ENCODE assay signal across 10 cellular contexts in the genomic region with DNA sequence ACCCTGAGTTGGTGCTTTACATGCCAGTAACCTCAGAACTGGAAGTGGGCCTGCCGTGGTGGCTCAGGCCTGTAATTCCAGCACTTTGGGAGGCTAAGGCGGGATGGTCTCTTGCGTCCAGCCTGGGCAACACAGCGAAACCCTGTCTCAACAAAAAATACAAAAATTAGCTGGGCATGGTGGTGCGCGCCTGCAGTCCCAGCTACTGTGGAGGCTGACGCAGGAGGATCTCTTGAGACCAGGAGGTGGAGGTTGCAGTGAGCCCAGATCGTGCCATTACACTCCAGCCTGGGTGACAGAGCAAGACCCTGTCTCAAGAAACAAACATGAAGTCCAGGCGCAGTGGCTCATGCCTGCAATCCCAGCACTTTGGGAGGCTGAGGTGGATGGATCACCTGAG. TPM values are rescaled to one million over a fixed set of nuclear protein-coding genes. Genes with fewer than 3 reads are reported as not detected.
A peak's percentile ranks its signal among the peaks of the same experiment; 100 is the strongest.
DNase-seq lines count a peak whose midpoint lies in the region; ATAC-seq, FAIRE-seq and TF ChIP-seq lines count a peak whose summit lies in the region.
"Not testable (repeated sequence)": the region's sequence is repeated elsewhere in the genome, so short reads cannot be mapped to it uniquely, and the experiment has no call there.
"Had no signal": no experiment of that assay in that cellular context is flagged by ENCODE, and none has a peak within 500 bp of the region (broad histone marks: within the 10 kb centered on the region; RNA-seq: fewer than 3 reads in every experiment).

No MANE protein-coding gene starts in this region.

- H2AFZ ChIP-seq in Karpas-422 (ENCODE audit: low read length); HepG2 (ENCODE audit: low read length): not testable (repeated sequence)

- CTCF ChIA-PET in HepG2 (lab: Yijun Ruan, JAX; ENCODE audit: low intra/inter-chr PET ratio, low total read pairs), result not testable (repeated sequence)

- FAIRE-seq in HepG2 (lab: Jason Lieb, UNC), result not testable (repeated sequence)

- peaks cover 33% of the 10 kb centered on the region for H3K36me3 ChIP-seq in CD4-positive, CD25-positive, alpha-beta regulatory T cell (ENCODE audit: control insufficient read depth, insufficient read depth, low read length)
- peaks cover 16% of the 10 kb centered on the region; the same call in 1 of the 2 replicates for H3K36me3 ChIP-seq in Karpas-422 (ENCODE audit: insufficient read depth, low read length)
- peaks cover 7 to 12% of the 10 kb centered on the region in 2 experiments; a peak in 3 of 5 replicates for H3K36me3 ChIP-seq in HepG2 (replicated peaks in 1 of 2; ENCODE audit: control insufficient read depth in 1 of 2, insufficient read depth in 2 of 2, low read length in 2 of 2)

- peaks cover 13% of the 10 kb centered on the region; the same call in 1 of the 2 replicates for H4K20me1 ChIP-seq in Karpas-422 (ENCODE audit: insufficient read depth, low read depth, low read length)
- not testable (repeated sequence) for H4K20me1 ChIP-seq in HepG2 (ENCODE audit: insufficient read depth, low read length)

- BruUV-seq in HepG2 (replicated peaks; lab: Mats Ljungman, UMichigan), result not testable (repeated sequence)

- H3K27ac Mint-ChIP-seq in CD4-positive, CD25-positive, alpha-beta regulatory T cell, result peak overlapping the region; percentile 94 to 98 (median 95)
- peak overlapping the region; percentile 86 for H3K27ac Mint-ChIP-seq in activated CD4-positive, alpha-beta T cell treated with anti-CD3 and anti-CD28 coated beads, Interleukin-2, amount 10 ng/mL, durations not matched to agents 24 days and 14 days
- peak overlapping the region; percentile 96 for H3K27ac Mint-ChIP-seq in activated naive CD8-positive, alpha-beta T cell treated with anti-CD3 and anti-CD28 coated beads for 36 hours

- peak overlapping the region; percentile 93 for H3K4me3 ChIP-seq in CD4-positive, CD25-positive, alpha-beta regulatory T cell (ENCODE audit: low read depth, low read length)
- peak overlapping the region; percentile 93 for H3K4me3 ChIP-seq in Karpas-422 (ENCODE audit: low read length)
- H3K4me3 ChIP-seq in HepG2 (replicated peaks in 1 of 3; ENCODE audit: insufficient read depth in 1 of 3, low read depth in 2 of 3, low read length in 3 of 3), result peak overlapping the region in 1 of 3 experiments; percentile 57; a peak in 2 of 6 replicates
- H3K4me3 ChIP-seq in skin epidermis, result peak overlapping the region in 4 of 7 experiments; percentile 39 to 48 (median 42)

- peak overlapping the region; percentile 96 for H3K4me2 ChIP-seq in Karpas-422 (ENCODE audit: low read depth, low read length, poor library complexity, severe bottlenecking)
- H3K4me2 ChIP-seq in HepG2 (ENCODE audit: low read depth, low read length), result peak overlapping the region; percentile 69

- WGBS in HepG2 (ENCODE audit: low lambda C conversion rate), result 93% methylated on average over 5 of the region's 9 CpGs

- intact Hi-C loops in activated CD4-positive, alpha-beta T cell treated with anti-CD3 and anti-CD28 coated beads, Interleukin-2, amount 10 ng/mL, durations not matched to agents 24 days and 14 days (cut with micrococcal nuclease), result loop anchor here (1.0 to 5.0 kb wide), 4 partner anchors 61 to 404 kb away; a partner anchor contains a TSS
- intact Hi-C loops in HepG2 (cut with micrococcal nuclease; ENCODE audit: unreplicated experiment), result not testable (repeated sequence)

- H3K27me3 ChIP-seq in CD4-positive, CD25-positive, alpha-beta regulatory T cell (ENCODE audit: control insufficient read depth, insufficient read depth, low read length); Karpas-422 (ENCODE audit: low read length); HepG2 (ENCODE audit: control insufficient read depth in 1 of 2, insufficient read depth in 2 of 2, low read length in 2 of 2): not testable (repeated sequence)

- peaks cover 12 to 80% (median 33%) of the 10 kb centered on the region in 4 donors for H3K4me1 Mint-ChIP-seq in CD4-positive, CD25-positive, alpha-beta regulatory T cell
- peaks cover 51% of the 10 kb centered on the region for H3K4me1 Mint-ChIP-seq in activated CD4-positive, alpha-beta T cell treated with anti-CD3 and anti-CD28 coated beads, Interleukin-2, amount 10 ng/mL, durations not matched to agents 24 days and 14 days
- H3K4me1 Mint-ChIP-seq in activated naive CD8-positive, alpha-beta T cell treated with anti-CD3 and anti-CD28 coated beads for 36 hours, result peaks cover 49% of the 10 kb centered on the region

- in situ Hi-C loops in HepG2 (cut with HindIII; ENCODE audit: extremely low pct_ligation_motif_present, low pct_unique_long_range_greater_than_20kb), result loop anchor here (5.0 kb wide), 2 partner anchors 64 to 104 kb away; a partner anchor contains a TSS

- not testable (repeated sequence) for TF ChIP-seq EP300 in HepG2 (IDR thresholded peaks at IDR 0.05; ENCODE audit: low read depth in 2 of 2, low read length in 2 of 2); HepG2 (CRISPR knock-in tag; IDR thresholded peaks at IDR 0.05; ENCODE audit: borderline replicate concordance)

- not testable (repeated sequence) for H3K9me3 Mint-ChIP-seq in CD4-positive, CD25-positive, alpha-beta regulatory T cell; activated CD4-positive, alpha-beta T cell treated with anti-CD3 and anti-CD28 coated beads, Interleukin-2, amount 10 ng/mL, durations not matched to agents 24 days and 14 days; activated naive CD8-positive, alpha-beta T cell treated with anti-CD3 and anti-CD28 coated beads for 36 hours

- not testable (repeated sequence) for DNase-seq in CD4-positive, CD25-positive, alpha-beta regulatory T cell; Karpas-422; activated CD4-positive, alpha-beta T cell treated with anti-CD3 and anti-CD28 coated beads, Interleukin-2, amount 10 ng/mL, durations not matched to agents 24 days and 14 days; activated naive CD8-positive, alpha-beta T cell treated with anti-CD3 and anti-CD28 coated beads for 36 hours; HepG2 (ENCODE audit: low spot score)

- H3K9me3 ChIP-seq in CD4-positive, CD25-positive, alpha-beta regulatory T cell (ENCODE audit: control insufficient read depth in 2 of 2, low read length in 2 of 2); Karpas-422 (ENCODE audit: low read length); HepG2 (ENCODE audit: low read length): not testable (repeated sequence)

- H3K79me2 ChIP-seq in Karpas-422 (ENCODE audit: low read length) (peaks cover 31% of the 10 kb centered on the region), HepG2 (ENCODE audit: insufficient read depth, low read length) (peaks cover 14% of the 10 kb centered on the region)

- peaks cover 19% of the 10 kb centered on the region for H3K36me3 Mint-ChIP-seq in CD4-positive, CD25-positive, alpha-beta regulatory T cell
- peaks cover 45% of the 10 kb centered on the region for H3K36me3 Mint-ChIP-seq in activated CD4-positive, alpha-beta T cell treated with anti-CD3 and anti-CD28 coated beads, Interleukin-2, amount 10 ng/mL, durations not matched to agents 24 days and 14 days (ENCODE audit: low read depth)
- H3K36me3 Mint-ChIP-seq in activated naive CD8-positive, alpha-beta T cell treated with anti-CD3 and anti-CD28 coated beads for 36 hours, result peaks cover 45% of the 10 kb centered on the region

- H3K9me2 ChIP-seq in Karpas-422 (replicated peaks; ENCODE audit: insufficient read depth, low read length), result not testable (repeated sequence)

- TF ChIP-seq RAD21 in HepG2 (CRISPR knock-in tag; IDR thresholded peaks at IDR 0.05), result not testable (repeated sequence)

- peak overlapping the region; percentile 97 to 99 (median 98) for H3K4me3 Mint-ChIP-seq in CD4-positive, CD25-positive, alpha-beta regulatory T cell
- peak overlapping the region; percentile 90 for H3K4me3 Mint-ChIP-seq in activated CD4-positive, alpha-beta T cell treated with anti-CD3 and anti-CD28 coated beads, Interleukin-2, amount 10 ng/mL, durations not matched to agents 24 days and 14 days
- H3K4me3 Mint-ChIP-seq in activated naive CD8-positive, alpha-beta T cell treated with anti-CD3 and anti-CD28 coated beads for 36 hours, result peak overlapping the region; percentile 90

- POLR2A ChIA-PET in HepG2 (lab: Yijun Ruan, JAX), result interaction anchor here (1.1 to 6.2 kb wide), 6 partner anchors 11 to 80 kb away, joined by 4 to 81 read pairs (median 29); a partner anchor contains a TSS

- H3K27ac ChIP-seq in CD4-positive, CD25-positive, alpha-beta regulatory T cell (ENCODE audit: insufficient read depth, low read length, poor library complexity, severe bottlenecking), result peak overlapping the region; percentile 87
- H3K27ac ChIP-seq in Karpas-422 (ENCODE audit: low read length) (peak overlapping the region; percentile 92), skin epidermis (peak overlapping the region in 16 of 21 experiments; percentile 49 to 99 (median 95))
- not testable (repeated sequence) for H3K27ac ChIP-seq in HepG2 (ENCODE audit: extremely low read length, insufficient read depth, low read length)

- peak overlapping the region; percentile 97 for H3K9ac ChIP-seq in Karpas-422 (ENCODE audit: low read length)
- H3K9ac ChIP-seq in HepG2 (ENCODE audit: insufficient read depth, low read depth, low read length), result not testable (repeated sequence)

- not testable (repeated sequence) for H3K27me3 Mint-ChIP-seq in CD4-positive, CD25-positive, alpha-beta regulatory T cell; activated CD4-positive, alpha-beta T cell treated with anti-CD3 and anti-CD28 coated beads, Interleukin-2, amount 10 ng/mL, durations not matched to agents 24 days and 14 days; activated naive CD8-positive, alpha-beta T cell treated with anti-CD3 and anti-CD28 coated beads for 36 hours

- not testable (repeated sequence) for TF ChIP-seq POLR2A in HepG2 (IDR thresholded peaks at IDR 0.05; ENCODE audit: insufficient read depth in 1 of 2, low read depth in 2 of 2, low read length in 2 of 2)

- not testable (repeated sequence) for TF ChIP-seq CTCF in HepG2 (CRISPR knock-in tag; IDR thresholded peaks at IDR 0.05)

- peaks cover 86% of the 10 kb centered on the region for H3K4me1 ChIP-seq in CD4-positive, CD25-positive, alpha-beta regulatory T cell (ENCODE audit: control insufficient read depth, insufficient read depth, low read length, poor library complexity, severe bottlenecking)
- peaks cover 75% of the 10 kb centered on the region for H3K4me1 ChIP-seq in Karpas-422 (ENCODE audit: low read length)
- peaks cover 58% of the 10 kb centered on the region for H3K4me1 ChIP-seq in HepG2 (ENCODE audit: insufficient read depth, low read length)

- not testable (repeated sequence) for ATAC-seq in CD4-positive, CD25-positive, alpha-beta regulatory T cell (ENCODE audit: low read depth in 2 of 2); HepG2

RNA-seq across cellular contexts. Expression of a gene that starts 0.8 kb away (rescaled TPM):
- 312 TPM for total RNA-seq in CD4-positive, CD25-positive, alpha-beta regulatory T cell
- 100 to 1,000 TPM; 328 to 504 (median 378) TPM for polyA plus RNA-seq in CD4-positive, CD25-positive, alpha-beta regulatory T cell
- total RNA-seq in Karpas-422 (2014; rRNA removed; shearing (Covaris generic); ENCODE audit: low replicate concordance), result 52.4 and 122 TPM in 2 replicates
- total RNA-seq in activated CD4-positive, alpha-beta T cell treated with anti-CD3 and anti-CD28 coated beads, Interleukin-2, amount 10 ng/mL, durations not matched to agents 24 days and 14 days, result 115 and 119 TPM in 2 replicates
- total RNA-seq in activated naive CD8-positive, alpha-beta T cell treated with anti-CD3 and anti-CD28 coated beads for 36 hours, result 100 to 1,000 TPM; 117 to 121 TPM
- total RNA-seq in HepG2 (2016; rRNA removed; fragmentation: Illumina TruSeq; extraction: Trizol), result 0.81 and 1.0 TPM in 2 replicates
- total RNA-seq in HepG2 (2016; cell fraction: cytosol; rRNA removed; fragmentation: Illumina TruSeq; extraction: Trizol; ENCODE audit: low read depth), result 0.44 and 0.81 TPM in 2 replicates
- total RNA-seq in HepG2 (2016; cell fraction: insoluble cytoplasmic fraction; rRNA removed; fragmentation: Illumina TruSeq; extraction: Trizol), result 0.92 and 1.1 TPM in 2 replicates
- 0.45 and 0.59 TPM in 2 replicates for total RNA-seq in HepG2 (2016; cell fraction: membrane; rRNA removed; fragmentation: Illumina TruSeq; extraction: Trizol)
- 0.50 and 0.84 TPM in 2 replicates for total RNA-seq in HepG2 (2016; cell fraction: nucleus; rRNA removed; fragmentation: Illumina TruSeq; extraction: Trizol)
- polyA plus RNA-seq in HepG2 (2011; rRNA removed), result 1.8 and 2.8 TPM in 2 replicates
- polyA plus RNA-seq in HepG2 (2011; cell fraction: cytosol; rRNA removed), result 1.3 and 2.7 TPM in 2 replicates
- polyA plus RNA-seq in HepG2 (2011; cell fraction: nucleus; rRNA removed), result 26.5 and 39.6 TPM in 2 replicates
- polyA plus RNA-seq in HepG2 (2012), result 0.97 and 2.1 TPM in 2 replicates
- polyA plus RNA-seq in HepG2 (2016; cell fraction: cytosol; fragmentation: Illumina TruSeq; extraction: Trizol; ENCODE audit: low read depth), result 0.19 and 0.28 TPM in 2 replicates
- 0.60 and 1.1 TPM in 2 replicates for polyA plus RNA-seq in HepG2 (2016; cell fraction: insoluble cytoplasmic fraction; fragmentation: Illumina TruSeq; extraction: Trizol; ENCODE audit: low read depth)
- polyA plus RNA-seq in HepG2 (2016; cell fraction: membrane; fragmentation: Illumina TruSeq; extraction: Trizol; ENCODE audit: low read depth), result 0.57 and 0.73 TPM in 2 replicates
- 2.9 and 3.4 TPM in 2 replicates for polyA plus RNA-seq in HepG2 (2016; cell fraction: nucleus; fragmentation: Illumina TruSeq; extraction: Trizol; ENCODE audit: insufficient read depth, low read depth)
- 2.2 TPM in 1 of 2 replicates, not detected in the other for polyA minus RNA-seq in HepG2 (2011; rRNA and poly(A)+ RNA removed; ENCODE audit: low replicate concordance)
- 0.59 and 0.88 TPM in 2 replicates for polyA minus RNA-seq in HepG2 (2011; cell fraction: cytosol; rRNA and poly(A)+ RNA removed)
- polyA minus RNA-seq in HepG2 (2011; cell fraction: nucleus; rRNA and poly(A)+ RNA removed), result 2.3 and 3.4 TPM in 2 replicates
- total RNA-seq: cerebellum, Daoy, hepatocyte had no signal
- polyA plus RNA-seq: keratinocyte had no signal

RNA-seq across cellular contexts. Expression of a gene that starts 1.4 kb away (rescaled TPM):
- total RNA-seq in CD4-positive, CD25-positive, alpha-beta regulatory T cell, result 160 TPM
- polyA plus RNA-seq in CD4-positive, CD25-positive, alpha-beta regulatory T cell, result 100 to 1,000 TPM; 547 to 762 (median 622) TPM
- 218 and 332 TPM in 2 replicates for total RNA-seq in Karpas-422 (2014; rRNA removed; shearing (Covaris generic); ENCODE audit: low replicate concordance)
- 251 and 252 TPM in 2 replicates for total RNA-seq in activated CD4-positive, alpha-beta T cell treated with anti-CD3 and anti-CD28 coated beads, Interleukin-2, amount 10 ng/mL, durations not matched to agents 24 days and 14 days
- total RNA-seq in activated naive CD8-positive, alpha-beta T cell treated with anti-CD3 and anti-CD28 coated beads for 36 hours, result 100 to 1,000 TPM; 262 to 269 TPM
- total RNA-seq in HepG2 (2016; rRNA removed; fragmentation: Illumina TruSeq; extraction: Trizol), result 170 and 188 TPM in 2 replicates
- total RNA-seq in HepG2 (2016; cell fraction: cytosol; rRNA removed; fragmentation: Illumina TruSeq; extraction: Trizol; ENCODE audit: low read depth), result 49.0 and 62.5 TPM in 2 replicates
- total RNA-seq in HepG2 (2016; cell fraction: insoluble cytoplasmic fraction; rRNA removed; fragmentation: Illumina TruSeq; extraction: Trizol), result 171 and 181 TPM in 2 replicates
- total RNA-seq in HepG2 (2016; cell fraction: membrane; rRNA removed; fragmentation: Illumina TruSeq; extraction: Trizol), result 78.0 and 95.5 TPM in 2 replicates
- total RNA-seq in HepG2 (2016; cell fraction: nucleus; rRNA removed; fragmentation: Illumina TruSeq; extraction: Trizol), result 66.5 and 72.2 TPM in 2 replicates
- 149 and 173 TPM in 2 replicates for polyA plus RNA-seq in HepG2 (2011; rRNA removed)
- 212 and 274 TPM in 2 replicates for polyA plus RNA-seq in HepG2 (2011; cell fraction: cytosol; rRNA removed)
- polyA plus RNA-seq in HepG2 (2011; cell fraction: nucleus; rRNA removed), result 137 and 147 TPM in 2 replicates
- polyA plus RNA-seq in HepG2 (2012), result 91.5 and 93.8 TPM in 2 replicates
- 58.1 and 67.4 TPM in 2 replicates for polyA plus RNA-seq in HepG2 (2016; cell fraction: cytosol; fragmentation: Illumina TruSeq; extraction: Trizol; ENCODE audit: low read depth)
- polyA plus RNA-seq in HepG2 (2016; cell fraction: insoluble cytoplasmic fraction; fragmentation: Illumina TruSeq; extraction: Trizol; ENCODE audit: low read depth), result 192 and 207 TPM in 2 replicates
- 72.5 and 83.6 TPM in 2 replicates for polyA plus RNA-seq in HepG2 (2016; cell fraction: membrane; fragmentation: Illumina TruSeq; extraction: Trizol; ENCODE audit: low read depth)
- 110 and 123 TPM in 2 replicates for polyA plus RNA-seq in HepG2 (2016; cell fraction: nucleus; fragmentation: Illumina TruSeq; extraction: Trizol; ENCODE audit: insufficient read depth, low read depth)
- polyA minus RNA-seq in HepG2 (2011; rRNA and poly(A)+ RNA removed; ENCODE audit: low replicate concordance), result 209 and 295 TPM in 2 replicates
- 83.6 and 84.9 TPM in 2 replicates for polyA minus RNA-seq in HepG2 (2011; cell fraction: cytosol; rRNA and poly(A)+ RNA removed)
- polyA minus RNA-seq in HepG2 (2011; cell fraction: nucleus; rRNA and poly(A)+ RNA removed), result 31.7 and 34.7 TPM in 2 replicates

RNA-seq across cellular contexts. Expression of a gene that starts 11.3 kb away (rescaled TPM):
- total RNA-seq in CD4-positive, CD25-positive, alpha-beta regulatory T cell, result 27.5 TPM
- polyA plus RNA-seq in CD4-positive, CD25-positive, alpha-beta regulatory T cell, result 1 to 10 TPM; 3.5 to 6.7 (median 6.4) TPM
- total RNA-seq in Karpas-422 (2014; rRNA removed; shearing (Covaris generic); ENCODE audit: low replicate concordance), result 14.8 and 19.2 TPM in 2 replicates
- 31.6 and 34.3 TPM in 2 replicates for total RNA-seq in activated CD4-positive, alpha-beta T cell treated with anti-CD3 and anti-CD28 coated beads, Interleukin-2, amount 10 ng/mL, durations not matched to agents 24 days and 14 days
- total RNA-seq in activated naive CD8-positive, alpha-beta T cell treated with anti-CD3 and anti-CD28 coated beads for 36 hours, result 10 to 100 TPM; 31.2 to 33.7 TPM
- 6.1 and 10.1 TPM in 2 replicates for total RNA-seq in HepG2 (2016; rRNA removed; fragmentation: Illumina TruSeq; extraction: Trizol)
- 4.1 and 5.9 TPM in 2 replicates for total RNA-seq in HepG2 (2016; cell fraction: cytosol; rRNA removed; fragmentation: Illumina TruSeq; extraction: Trizol; ENCODE audit: low read depth)
- total RNA-seq in HepG2 (2016; cell fraction: insoluble cytoplasmic fraction; rRNA removed; fragmentation: Illumina TruSeq; extraction: Trizol), result 5.8 and 13.4 TPM in 2 replicates
- 4.4 and 5.5 TPM in 2 replicates for total RNA-seq in HepG2 (2016; cell fraction: membrane; rRNA removed; fragmentation: Illumina TruSeq; extraction: Trizol)
- 14.1 and 16.4 TPM in 2 replicates for total RNA-seq in HepG2 (2016; cell fraction: nucleus; rRNA removed; fragmentation: Illumina TruSeq; extraction: Trizol)
- 14.7 and 15.7 TPM in 2 replicates for polyA plus RNA-seq in HepG2 (2011; rRNA removed)
- polyA plus RNA-seq in HepG2 (2011; cell fraction: cytosol; rRNA removed), result 4.4 and 7.5 TPM in 2 replicates
- polyA plus RNA-seq in HepG2 (2011; cell fraction: nucleus; rRNA removed), result 60.6 and 87.4 TPM in 2 replicates
- 6.9 and 9.5 TPM in 2 replicates for polyA plus RNA-seq in HepG2 (2012)
- polyA plus RNA-seq in HepG2 (2016; cell fraction: cytosol; fragmentation: Illumina TruSeq; extraction: Trizol; ENCODE audit: low read depth), result 3.7 and 4.6 TPM in 2 replicates
- 6.4 and 7.5 TPM in 2 replicates for polyA plus RNA-seq in HepG2 (2016; cell fraction: insoluble cytoplasmic fraction; fragmentation: Illumina TruSeq; extraction: Trizol; ENCODE audit: low read depth)
- polyA plus RNA-seq in HepG2 (2016; cell fraction: membrane; fragmentation: Illumina TruSeq; extraction: Trizol; ENCODE audit: low read depth), result 4.8 and 5.8 TPM in 2 replicates
- polyA plus RNA-seq in HepG2 (2016; cell fraction: nucleus; fragmentation: Illumina TruSeq; extraction: Trizol; ENCODE audit: insufficient read depth, low read depth), result 61.7 and 63.7 TPM in 2 replicates
- 6.7 and 12.7 TPM in 2 replicates for polyA minus RNA-seq in HepG2 (2011; rRNA and poly(A)+ RNA removed; ENCODE audit: low replicate concordance)
- polyA minus RNA-seq in HepG2 (2011; cell fraction: cytosol; rRNA and poly(A)+ RNA removed), result 1.9 and 4.6 TPM in 2 replicates
- polyA minus RNA-seq in HepG2 (2011; cell fraction: nucleus; rRNA and poly(A)+ RNA removed), result 11.1 TPM in 2 replicates

RNA-seq across cellular contexts. Expression of a gene that starts 12.4 kb away (rescaled TPM):
- total RNA-seq in CD4-positive, CD25-positive, alpha-beta regulatory T cell, result 7.8 TPM
- polyA plus RNA-seq in CD4-positive, CD25-positive, alpha-beta regulatory T cell, result 1 to 10 TPM in 2 of 4 donors, under 1 TPM in 2; 0.63 to 2.3 (median 1.1) TPM
- 0.18 TPM in 1 of 2 replicates, not detected in the other for total RNA-seq in Karpas-422 (2014; rRNA removed; shearing (Covaris generic); ENCODE audit: low replicate concordance)
- total RNA-seq in activated CD4-positive, alpha-beta T cell treated with anti-CD3 and anti-CD28 coated beads, Interleukin-2, amount 10 ng/mL, durations not matched to agents 24 days and 14 days, result 0.77 and 0.83 TPM in 2 replicates
- 1 to 10 TPM; 3.1 to 3.7 TPM for total RNA-seq in activated naive CD8-positive, alpha-beta T cell treated with anti-CD3 and anti-CD28 coated beads for 36 hours
- not detected in 2 replicates for total RNA-seq in HepG2 (2016; rRNA removed; fragmentation: Illumina TruSeq; extraction: Trizol)
- not detected in 2 replicates for total RNA-seq in HepG2 (2016; cell fraction: cytosol; rRNA removed; fragmentation: Illumina TruSeq; extraction: Trizol; ENCODE audit: low read depth)
- total RNA-seq in HepG2 (2016; cell fraction: insoluble cytoplasmic fraction; rRNA removed; fragmentation: Illumina TruSeq; extraction: Trizol), result not detected in 2 replicates
- not detected in 2 replicates for total RNA-seq in HepG2 (2016; cell fraction: membrane; rRNA removed; fragmentation: Illumina TruSeq; extraction: Trizol)
- not detected in 2 replicates for total RNA-seq in HepG2 (2016; cell fraction: nucleus; rRNA removed; fragmentation: Illumina TruSeq; extraction: Trizol)
- 0.01 TPM in 1 of 2 replicates, not detected in the other for polyA plus RNA-seq in HepG2 (2011; rRNA removed)
- polyA plus RNA-seq in HepG2 (2011; cell fraction: cytosol; rRNA removed), result 0.01 TPM in 1 of 2 replicates, not detected in the other
- polyA plus RNA-seq in HepG2 (2011; cell fraction: nucleus; rRNA removed), result not detected in 2 replicates
- 0.04 TPM in 1 of 2 replicates, not detected in the other for polyA plus RNA-seq in HepG2 (2012)
- polyA plus RNA-seq in HepG2 (2016; cell fraction: cytosol; fragmentation: Illumina TruSeq; extraction: Trizol; ENCODE audit: low read depth), result not detected in 2 replicates
- polyA plus RNA-seq in HepG2 (2016; cell fraction: insoluble cytoplasmic fraction; fragmentation: Illumina TruSeq; extraction: Trizol; ENCODE audit: low read depth), result not detected in 2 replicates
- polyA plus RNA-seq in HepG2 (2016; cell fraction: membrane; fragmentation: Illumina TruSeq; extraction: Trizol; ENCODE audit: low read depth), result not detected in 2 replicates
- polyA plus RNA-seq in HepG2 (2016; cell fraction: nucleus; fragmentation: Illumina TruSeq; extraction: Trizol; ENCODE audit: insufficient read depth, low read depth), result not detected in 2 replicates
- polyA minus RNA-seq in HepG2 (2011; rRNA and poly(A)+ RNA removed; ENCODE audit: low replicate concordance), result 0.05 and 0.12 TPM in 2 replicates
- not detected in 2 replicates for polyA minus RNA-seq in HepG2 (2011; cell fraction: cytosol; rRNA and poly(A)+ RNA removed)
- polyA minus RNA-seq in HepG2 (2011; cell fraction: nucleus; rRNA and poly(A)+ RNA removed), result not detected in 2 replicates
- polyA plus RNA-seq: keratinocyte had no signal

RNA-seq across cellular contexts. Expression of a gene that starts 25.2 kb away (rescaled TPM):
- total RNA-seq in CD4-positive, CD25-positive, alpha-beta regulatory T cell, result 66.0 TPM
- 10 to 100 TPM; 44.4 to 61.5 (median 50.3) TPM for polyA plus RNA-seq in CD4-positive, CD25-positive, alpha-beta regulatory T cell
- 48.9 and 83.6 TPM in 2 replicates for total RNA-seq in Karpas-422 (2014; rRNA removed; shearing (Covaris generic); ENCODE audit: low replicate concordance)
- 79.3 and 83.1 TPM in 2 replicates for total RNA-seq in activated CD4-positive, alpha-beta T cell treated with anti-CD3 and anti-CD28 coated beads, Interleukin-2, amount 10 ng/mL, durations not matched to agents 24 days and 14 days
- 10 to 100 TPM; 64.9 to 67.7 TPM for total RNA-seq in activated naive CD8-positive, alpha-beta T cell treated with anti-CD3 and anti-CD28 coated beads for 36 hours
- total RNA-seq in HepG2 (2016; rRNA removed; fragmentation: Illumina TruSeq; extraction: Trizol), result 35.3 and 54.8 TPM in 2 replicates
- total RNA-seq in HepG2 (2016; cell fraction: cytosol; rRNA removed; fragmentation: Illumina TruSeq; extraction: Trizol; ENCODE audit: low read depth), result 168 and 174 TPM in 2 replicates
- 32.3 and 55.5 TPM in 2 replicates for total RNA-seq in HepG2 (2016; cell fraction: insoluble cytoplasmic fraction; rRNA removed; fragmentation: Illumina TruSeq; extraction: Trizol)
- 208 and 210 TPM in 2 replicates for total RNA-seq in HepG2 (2016; cell fraction: membrane; rRNA removed; fragmentation: Illumina TruSeq; extraction: Trizol)
- total RNA-seq in HepG2 (2016; cell fraction: nucleus; rRNA removed; fragmentation: Illumina TruSeq; extraction: Trizol), result 30.9 and 37.1 TPM in 2 replicates
- 52.9 and 59.2 TPM in 2 replicates for polyA plus RNA-seq in HepG2 (2011; rRNA removed)
- 53.5 and 73.0 TPM in 2 replicates for polyA plus RNA-seq in HepG2 (2011; cell fraction: cytosol; rRNA removed)
- 93.3 and 107 TPM in 2 replicates for polyA plus RNA-seq in HepG2 (2011; cell fraction: nucleus; rRNA removed)
- polyA plus RNA-seq in HepG2 (2012), result 29.0 and 33.0 TPM in 2 replicates
- polyA plus RNA-seq in HepG2 (2016; cell fraction: cytosol; fragmentation: Illumina TruSeq; extraction: Trizol; ENCODE audit: low read depth), result 249 TPM in 2 replicates
- polyA plus RNA-seq in HepG2 (2016; cell fraction: insoluble cytoplasmic fraction; fragmentation: Illumina TruSeq; extraction: Trizol; ENCODE audit: low read depth), result 40.0 and 51.3 TPM in 2 replicates
- 229 and 244 TPM in 2 replicates for polyA plus RNA-seq in HepG2 (2016; cell fraction: membrane; fragmentation: Illumina TruSeq; extraction: Trizol; ENCODE audit: low read depth)
- polyA plus RNA-seq in HepG2 (2016; cell fraction: nucleus; fragmentation: Illumina TruSeq; extraction: Trizol; ENCODE audit: insufficient read depth, low read depth), result 58.6 and 65.2 TPM in 2 replicates
- polyA minus RNA-seq in HepG2 (2011; rRNA and poly(A)+ RNA removed; ENCODE audit: low replicate concordance), result 70.8 and 120 TPM in 2 replicates
- 23.5 and 24.7 TPM in 2 replicates for polyA minus RNA-seq in HepG2 (2011; cell fraction: cytosol; rRNA and poly(A)+ RNA removed)
- 27.9 and 33.3 TPM in 2 replicates for polyA minus RNA-seq in HepG2 (2011; cell fraction: nucleus; rRNA and poly(A)+ RNA removed)

Comparison
In these comparisons a context has a peak if more than half of its experiments do, and no peak if none do; other contexts are left out.
1. RNA of a gene that starts 0.8 kb away (total RNA-seq): 312 TPM in CD4-positive, CD25-positive, alpha-beta regulatory T cell (single experiment), 117 to 121 TPM in activated naive CD8-positive, alpha-beta T cell treated with anti-CD3 and anti-CD28 coated beads for 36 hours, 115 to 119 TPM in activated CD4-positive, alpha-beta T cell treated with anti-CD3 and anti-CD28 coated beads, Interleukin-2, amount 10 ng/mL, durations not matched to agents 24 days and 14 days and 52.4 to 122 TPM in Karpas-422; 0.44 to 1.1 TPM in HepG2; every median in the first group is over 10 times any median in the second.
2. Peak in every context shown above with its lines, with median percentiles within 50 percentile points of each other: H3K27ac Mint-ChIP-seq and H3K4me3 Mint-ChIP-seq.